Comparison of ENCODE assay signal across 6 cellular contexts in genomic region chr7:3119352-3119927, GRCh38.
A peak's percentile ranks its signal among the peaks of the same experiment; 100 is the strongest.
DNase-seq lines count a peak whose midpoint lies in the region; ATAC-seq and TF ChIP-seq lines count a peak whose summit lies in the region.
"Not testable (repeated sequence)": the region's sequence is repeated elsewhere in the genome, so short reads cannot be mapped to it uniquely, and the experiment has no call there.

No MANE protein-coding gene starts in this region.

- peaks cover 48% of the 10 kb centered on the region for H3K4me1 Mint-ChIP-seq in T-helper 1 cell treated with Interleukin-12 subunit alpha and Interleukin-12 subunit beta and Interleukin-4 antibody, amounts not matched to agents 30 μg/mL and 1 μg/mL, for 36 hours (ENCODE audit: low read depth)
- H3K4me1 Mint-ChIP-seq in activated CD8-positive, alpha-beta T cell treated with anti-CD3 and anti-CD28 coated beads for 36 hours (ENCODE audit: low read depth) = peaks cover 63% of the 10 kb centered on the region
- H3K4me1 Mint-ChIP-seq in activated T-cell treated with anti-CD3 and anti-CD28 coated beads, Interleukin-2, amount 50 U/mL, for 72 hours (ENCODE audit: low read depth) = peaks cover 47% of the 10 kb centered on the region
- H3K4me1 Mint-ChIP-seq in activated naive CD8-positive, alpha-beta T cell treated with anti-CD3 and anti-CD28 coated beads, Interleukin-2, amount 50 U/mL, for 24 hours = peaks cover 36% of the 10 kb centered on the region
- H3K4me1 Mint-ChIP-seq in immature natural killer cell = peaks cover 71 to 73% of the 10 kb centered on the region in 2 donors
- H3K4me1 Mint-ChIP-seq in stimulated activated effector memory CD8-positive, alpha-beta T cell treated with anti-CD3 and anti-CD28 coated beads, Interleukin-12 subunit alpha, Interleukin-12 subunit beta, amount 100 ng/mL, for 72 hours = peaks cover 57% of the 10 kb centered on the region

- CTCF ChIA-PET in activated CD8-positive, alpha-beta T cell treated with anti-CD3 and anti-CD28 coated beads for 36 hours (lab: Charles Lee) = interaction anchor here (0.8 to 4.2 kb wide), 7 partner anchors 12 to 54 kb away, joined by 3 to 29 read pairs (median 4); no protein-coding TSS in a partner anchor

- H3K9me3 Mint-ChIP-seq in T-helper 1 cell treated with Interleukin-12 subunit alpha and Interleukin-12 subunit beta and Interleukin-4 antibody, amounts not matched to agents 30 μg/mL and 1 μg/mL, for 36 hours = peaks cover 42% of the 10 kb centered on the region
- peaks cover 30% of the 10 kb centered on the region for H3K9me3 Mint-ChIP-seq in activated CD8-positive, alpha-beta T cell treated with anti-CD3 and anti-CD28 coated beads for 36 hours
- peaks cover 11 to 18% of the 10 kb centered on the region in 2 donors for H3K9me3 Mint-ChIP-seq in activated T-cell treated with anti-CD3 and anti-CD28 coated beads, Interleukin-2, amount 50 U/mL, for 72 hours
- H3K9me3 Mint-ChIP-seq in activated naive CD8-positive, alpha-beta T cell treated with anti-CD3 and anti-CD28 coated beads, Interleukin-2, amount 50 U/mL, for 24 hours = peaks cover 21% of the 10 kb centered on the region
- H3K9me3 Mint-ChIP-seq in immature natural killer cell = not testable (repeated sequence)
- peaks cover 12% of the 10 kb centered on the region for H3K9me3 Mint-ChIP-seq in stimulated activated effector memory CD8-positive, alpha-beta T cell treated with anti-CD3 and anti-CD28 coated beads, Interleukin-12 subunit alpha, Interleukin-12 subunit beta, amount 100 ng/mL, for 72 hours

- TF ChIP-seq CTCF in activated CD8-positive, alpha-beta T cell treated with anti-CD3 and anti-CD28 coated beads for 36 hours (IDR thresholded peaks at IDR 0.05) = not testable (repeated sequence)

- peak overlapping the region; percentile 66 for H3K27ac Mint-ChIP-seq in T-helper 1 cell treated with Interleukin-12 subunit alpha and Interleukin-12 subunit beta and Interleukin-4 antibody, amounts not matched to agents 30 μg/mL and 1 μg/mL, for 36 hours
- peak overlapping the region; percentile 61 for H3K27ac Mint-ChIP-seq in activated CD8-positive, alpha-beta T cell treated with anti-CD3 and anti-CD28 coated beads for 36 hours
- not testable (repeated sequence) for H3K27ac Mint-ChIP-seq in activated T-cell treated with anti-CD3 and anti-CD28 coated beads, Interleukin-2, amount 50 U/mL, for 72 hours; activated naive CD8-positive, alpha-beta T cell treated with anti-CD3 and anti-CD28 coated beads, Interleukin-2, amount 50 U/mL, for 24 hours
- peak overlapping the region; percentile 84 to 99 (median 97) for H3K27ac Mint-ChIP-seq in immature natural killer cell
- H3K27ac Mint-ChIP-seq in stimulated activated effector memory CD8-positive, alpha-beta T cell treated with anti-CD3 and anti-CD28 coated beads, Interleukin-12 subunit alpha, Interleukin-12 subunit beta, amount 100 ng/mL, for 72 hours = peak overlapping the region; percentile 8

- intact Hi-C loops in activated CD8-positive, alpha-beta T cell treated with anti-CD3 and anti-CD28 coated beads for 36 hours (cut with micrococcal nuclease) = not testable (repeated sequence)

- peaks cover 10% of the 10 kb centered on the region for H3K27me3 Mint-ChIP-seq in T-helper 1 cell treated with Interleukin-12 subunit alpha and Interleukin-12 subunit beta and Interleukin-4 antibody, amounts not matched to agents 30 μg/mL and 1 μg/mL, for 36 hours (ENCODE audit: low read depth)
- H3K27me3 Mint-ChIP-seq in activated CD8-positive, alpha-beta T cell treated with anti-CD3 and anti-CD28 coated beads for 36 hours; activated T-cell treated with anti-CD3 and anti-CD28 coated beads, Interleukin-2, amount 50 U/mL, for 72 hours (ENCODE audit: low read depth); activated naive CD8-positive, alpha-beta T cell treated with anti-CD3 and anti-CD28 coated beads, Interleukin-2, amount 50 U/mL, for 24 hours: not testable (repeated sequence)
- H3K27me3 Mint-ChIP-seq in immature natural killer cell (ENCODE audit: low read depth in 3 of 3) = peaks cover 3 to 20% (median 11%) of the 10 kb centered on the region in 3 donors

- peak; percentile 49 for DNase-seq in activated CD8-positive, alpha-beta T cell treated with anti-CD3 and anti-CD28 coated beads for 36 hours
- DNase-seq in activated T-cell treated with anti-CD3 and anti-CD28 coated beads, Interleukin-2, amount 50 U/mL, for 72 hours = peak in 1 of 2 donors; percentile 15
- not testable (repeated sequence) for DNase-seq in activated naive CD8-positive, alpha-beta T cell treated with anti-CD3 and anti-CD28 coated beads, Interleukin-2, amount 50 U/mL, for 24 hours
- DNase-seq in immature natural killer cell = peak; percentile 75 to 76 (median 76)
- peak; percentile 17 to 66 for DNase-seq in stimulated activated effector memory CD8-positive, alpha-beta T cell treated with anti-CD3 and anti-CD28 coated beads, Interleukin-12 subunit alpha, Interleukin-12 subunit beta, amount 100 ng/mL, for 72 hours (ENCODE audit: low spot score in 2 of 2)

- POLR2A ChIA-PET in activated CD8-positive, alpha-beta T cell treated with anti-CD3 and anti-CD28 coated beads for 36 hours (lab: Charles Lee) = interaction anchor here (0.8 to 2.9 kb wide), 4 partner anchors 10 to 75 kb away, joined by 3 to 15 read pairs (median 8); no protein-coding TSS in a partner anchor

- peaks cover 37% of the 10 kb centered on the region for H3K36me3 Mint-ChIP-seq in T-helper 1 cell treated with Interleukin-12 subunit alpha and Interleukin-12 subunit beta and Interleukin-4 antibody, amounts not matched to agents 30 μg/mL and 1 μg/mL, for 36 hours (ENCODE audit: low read depth)
- H3K36me3 Mint-ChIP-seq in activated CD8-positive, alpha-beta T cell treated with anti-CD3 and anti-CD28 coated beads for 36 hours (ENCODE audit: low read depth) = peaks cover 29% of the 10 kb centered on the region
- peaks cover 27 to 33% of the 10 kb centered on the region in 2 donors for H3K36me3 Mint-ChIP-seq in activated T-cell treated with anti-CD3 and anti-CD28 coated beads, Interleukin-2, amount 50 U/mL, for 72 hours (ENCODE audit: insufficient read depth in 2 of 2)
- H3K36me3 Mint-ChIP-seq in activated naive CD8-positive, alpha-beta T cell treated with anti-CD3 and anti-CD28 coated beads, Interleukin-2, amount 50 U/mL, for 24 hours (ENCODE audit: low read depth); stimulated activated effector memory CD8-positive, alpha-beta T cell treated with anti-CD3 and anti-CD28 coated beads, Interleukin-12 subunit alpha, Interleukin-12 subunit beta, amount 100 ng/mL, for 72 hours: not testable (repeated sequence)
- H3K36me3 Mint-ChIP-seq in immature natural killer cell = peaks cover 6 to 18% (median 15%) of the 10 kb centered on the region in 3 donors

- not testable (repeated sequence) for H3K4me3 Mint-ChIP-seq in T-helper 1 cell treated with Interleukin-12 subunit alpha and Interleukin-12 subunit beta and Interleukin-4 antibody, amounts not matched to agents 30 μg/mL and 1 μg/mL, for 36 hours; activated CD8-positive, alpha-beta T cell treated with anti-CD3 and anti-CD28 coated beads for 36 hours; activated naive CD8-positive, alpha-beta T cell treated with anti-CD3 and anti-CD28 coated beads, Interleukin-2, amount 50 U/mL, for 24 hours
- H3K4me3 Mint-ChIP-seq in activated T-cell treated with anti-CD3 and anti-CD28 coated beads, Interleukin-2, amount 50 U/mL, for 72 hours = peak overlapping the region in 1 of 2 donors; percentile 39
- H3K4me3 Mint-ChIP-seq in immature natural killer cell = peak overlapping the region; percentile 63 to 99 (median 84)
- peak overlapping the region; percentile 4 for H3K4me3 Mint-ChIP-seq in stimulated activated effector memory CD8-positive, alpha-beta T cell treated with anti-CD3 and anti-CD28 coated beads, Interleukin-12 subunit alpha, Interleukin-12 subunit beta, amount 100 ng/mL, for 72 hours

- peak; percentile 40 for ATAC-seq in activated CD8-positive, alpha-beta T cell treated with anti-CD3 and anti-CD28 coated beads for 36 hours
- ATAC-seq in activated T-cell treated with anti-CD3 and anti-CD28 coated beads, Interleukin-2, amount 50 U/mL, for 72 hours (replicated peaks in 1 of 2) = peak; percentile 47 to 66
- ATAC-seq in activated naive CD8-positive, alpha-beta T cell treated with anti-CD3 and anti-CD28 coated beads, Interleukin-2, amount 50 U/mL, for 24 hours = peak; percentile 60
- ATAC-seq in stimulated activated effector memory CD8-positive, alpha-beta T cell treated with anti-CD3 and anti-CD28 coated beads, Interleukin-12 subunit alpha, Interleukin-12 subunit beta, amount 100 ng/mL, for 72 hours = peak; percentile 91

Comparison
In these comparisons a context has a peak if more than half of its experiments do, and no peak if none do; other contexts are left out.
1. ATAC-seq: peak in every context shown above with its lines; median percentile 91 in stimulated activated effector memory CD8-positive, alpha-beta T cell treated with anti-CD3 and anti-CD28 coated beads, Interleukin-12 subunit alpha, Interleukin-12 subunit beta, amount 100 ng/mL, for 72 hours; 60 in activated naive CD8-positive, alpha-beta T cell treated with anti-CD3 and anti-CD28 coated beads, Interleukin-2, amount 50 U/mL, for 24 hours; 56 in activated T-cell treated with anti-CD3 and anti-CD28 coated beads, Interleukin-2, amount 50 U/mL, for 72 hours; 40 in activated CD8-positive, alpha-beta T cell treated with anti-CD3 and anti-CD28 coated beads for 36 hours.